8 cellular contexts compared by ENCODE assay signal in the genomic region with DNA sequence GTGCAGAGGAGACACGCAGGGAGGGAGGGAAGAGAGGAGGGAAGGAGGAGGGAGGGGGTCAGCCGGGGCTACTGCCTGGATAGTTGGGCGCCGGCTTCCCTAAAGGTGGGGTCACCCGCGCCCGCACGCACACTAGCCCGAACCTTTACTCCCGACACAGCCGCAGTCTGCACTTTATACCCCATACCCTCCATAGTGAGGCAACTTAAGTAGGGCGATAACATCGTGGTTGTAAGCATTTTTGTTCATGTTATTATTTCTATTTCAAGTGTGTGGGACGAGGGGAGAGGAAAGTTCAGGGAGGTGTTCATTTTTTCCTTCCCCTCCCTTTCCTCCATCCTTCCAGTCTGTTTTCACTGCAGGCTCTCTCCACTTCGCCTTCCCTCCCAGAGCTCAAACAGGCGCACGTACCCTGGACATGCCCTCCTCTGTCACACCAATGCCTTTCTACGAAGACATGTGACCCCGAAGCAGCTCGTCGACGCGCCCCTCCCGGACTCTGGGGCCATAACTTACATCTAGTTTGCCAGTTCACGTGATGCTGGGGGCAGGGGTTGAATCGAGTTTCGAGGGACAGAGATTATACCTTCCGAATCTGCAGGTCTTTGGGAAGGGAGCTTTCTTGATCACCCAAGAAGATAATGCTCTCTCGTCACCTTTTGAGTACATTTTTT. TPM values are rescaled to one million over a fixed set of nuclear protein-coding genes. Genes with fewer than 3 reads are reported as not detected.
A peak's percentile ranks its signal among the peaks of the same experiment; 100 is the strongest.
DNase-seq lines count a peak whose midpoint lies in the region; TF ChIP-seq lines count a peak whose summit lies in the region.

A gene with protein sequence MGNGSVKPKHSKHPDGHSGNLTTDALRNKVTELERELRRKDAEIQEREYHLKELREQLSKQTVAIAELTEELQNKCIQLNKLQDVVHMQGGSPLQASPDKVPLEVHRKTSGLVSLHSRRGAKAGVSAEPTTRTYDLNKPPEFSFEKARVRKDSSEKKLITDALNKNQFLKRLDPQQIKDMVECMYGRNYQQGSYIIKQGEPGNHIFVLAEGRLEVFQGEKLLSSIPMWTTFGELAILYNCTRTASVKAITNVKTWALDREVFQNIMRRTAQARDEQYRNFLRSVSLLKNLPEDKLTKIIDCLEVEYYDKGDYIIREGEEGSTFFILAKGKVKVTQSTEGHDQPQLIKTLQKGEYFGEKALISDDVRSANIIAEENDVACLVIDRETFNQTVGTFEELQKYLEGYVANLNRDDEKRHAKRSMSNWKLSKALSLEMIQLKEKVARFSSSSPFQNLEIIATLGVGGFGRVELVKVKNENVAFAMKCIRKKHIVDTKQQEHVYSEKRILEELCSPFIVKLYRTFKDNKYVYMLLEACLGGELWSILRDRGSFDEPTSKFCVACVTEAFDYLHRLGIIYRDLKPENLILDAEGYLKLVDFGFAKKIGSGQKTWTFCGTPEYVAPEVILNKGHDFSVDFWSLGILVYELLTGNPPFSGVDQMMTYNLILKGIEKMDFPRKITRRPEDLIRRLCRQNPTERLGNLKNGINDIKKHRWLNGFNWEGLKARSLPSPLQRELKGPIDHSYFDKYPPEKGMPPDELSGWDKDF (minus strand): TSS at position 4 of the 674 bp plus-strand sequence. CDS start 10,175 bp downstream, outside the sequence.

- no peak within 1 kb of the TSS for H3K14ac ChIP-seq in mesenchymal stem cell (ENCODE audit: low read length in 2 of 2)

- H4K8ac ChIP-seq in mesenchymal stem cell (ENCODE audit: low read length) = no peak within 1 kb of the TSS

- H3K27ac Mint-ChIP-seq in activated T-cell treated with anti-CD3 and anti-CD28 coated beads, Interleukin-2, amount 50 U/mL, for 24 hours = no peak within 1 kb of the TSS
- peak within 1 kb of the TSS; percentile 52 for H3K27ac Mint-ChIP-seq in type B pancreatic cell

- no peak within 1 kb of the TSS for H3K4ac ChIP-seq in mesenchymal stem cell (ENCODE audit: low read depth in 1 of 2, low read length in 2 of 2)

- no peak for DNase-seq in activated T-cell treated with anti-CD3 and anti-CD28 coated beads, Interleukin-2, amount 50 U/mL, for 24 hours
- no peak for DNase-seq in activated T-cell treated with anti-CD3 and anti-CD28 coated beads for 4 hours
- DNase-seq in breast epithelium (ENCODE audit: low spot score in 2 of 2) = no peak
- DNase-seq in mesenchymal stem cell = no peak
- DNase-seq in type B pancreatic cell (ENCODE audit: extremely low spot score, unreplicated experiment) = no peak
- no peak for DNase-seq in NCI-H526 treated with DMSO at 0.1 percent for 48 hours (lab: John Stamatoyannopoulos, UW)
- DNase-seq in KG1 (lab: John Stamatoyannopoulos, UW) = no peak
- no peak for DNase-seq in cerebellar cortex (ENCODE audit: low spot score)

- no peak for TF ChIP-seq CTCF in breast epithelium (IDR thresholded peaks at IDR 0.05)
- TF ChIP-seq CTCF in type B pancreatic cell (conservative IDR thresholded peaks at IDR 0.05) = no peak

- H3K27me3 Mint-ChIP-seq in activated T-cell treated with anti-CD3 and anti-CD28 coated beads, Interleukin-2, amount 50 U/mL, for 24 hours = peaks cover 59% of the 10 kb centered on the region
- H3K27me3 Mint-ChIP-seq in type B pancreatic cell = peaks cover 33% of the 10 kb centered on the region

- peak within 1 kb of the TSS; percentile 88 for H3K4me2 ChIP-seq in mesenchymal stem cell (ENCODE audit: low read length, poor library complexity, severe bottlenecking)

- H3K27me3 ChIP-seq in breast epithelium (peaks cover 0 to 37% of the 10 kb centered on the region in 2 donors), mesenchymal stem cell (ENCODE audit: control insufficient read depth in 1 of 2, insufficient read depth in 1 of 2, low read length in 2 of 2) (peaks cover 0 to 25% of the 10 kb centered on the region in 2 experiments)

- TF ChIP-seq POLR2A in breast epithelium (IDR thresholded peaks at IDR 0.05) = no peak

- no peak within 1 kb of the TSS for H2BK120ac ChIP-seq in mesenchymal stem cell (ENCODE audit: low read depth, low read length)

- H2BK5ac ChIP-seq in mesenchymal stem cell (ENCODE audit: low read depth, low read length, poor library complexity, severe bottlenecking) = no peak within 1 kb of the TSS

- no peak within 1 kb of the TSS for H3K27ac ChIP-seq in breast epithelium
- no peak within 1 kb of the TSS for H3K27ac ChIP-seq in mesenchymal stem cell (ENCODE audit: low read length, poor library complexity, severe bottlenecking)

- H3K18ac ChIP-seq in mesenchymal stem cell (ENCODE audit: low read depth in 1 of 2, low read length in 2 of 2) = no peak within 1 kb of the TSS

- peak within 1 kb of the TSS; percentile 92 for H3K9ac ChIP-seq in mesenchymal stem cell (ENCODE audit: low read length)

- 5% methylated on average over 14 of the region's 29 CpGs for WGBS in mesenchymal stem cell

- H3K9me3 ChIP-seq in breast epithelium (peaks cover 0 to 5% of the 10 kb centered on the region in 2 donors), mesenchymal stem cell (ENCODE audit: control insufficient read depth, low read length) (no peaks in the 10 kb centered on the region)

- peak within 1 kb of the TSS; percentile 58 for H3K4me3 Mint-ChIP-seq in activated T-cell treated with anti-CD3 and anti-CD28 coated beads, Interleukin-2, amount 50 U/mL, for 24 hours
- H3K4me3 Mint-ChIP-seq in type B pancreatic cell = peak within 1 kb of the TSS; percentile 88

- intact Hi-C loops in breast epithelium (cut with DNase I; ENCODE audit: low total_unique reads) = no loop called here

- no peak within 1 kb of the TSS for H2AK5ac ChIP-seq in mesenchymal stem cell (ENCODE audit: low read length, severe bottlenecking)

- H3K23ac ChIP-seq in mesenchymal stem cell (ENCODE audit: low read length in 2 of 2) = no peak within 1 kb of the TSS

- no peaks in the 10 kb centered on the region for H3K36me3 Mint-ChIP-seq in activated T-cell treated with anti-CD3 and anti-CD28 coated beads, Interleukin-2, amount 50 U/mL, for 24 hours (ENCODE audit: low read depth)
- no peaks in the 10 kb centered on the region for H3K36me3 Mint-ChIP-seq in type B pancreatic cell

- no peak within 1 kb of the TSS for H4K91ac ChIP-seq in mesenchymal stem cell (ENCODE audit: low read length)

- H3K36me3 ChIP-seq in breast epithelium (no peaks in the 10 kb centered on the region), mesenchymal stem cell (ENCODE audit: control insufficient read depth in 1 of 2, insufficient read depth in 2 of 2, low read depth in 1 of 2, low read length in 2 of 2) (peaks cover 0 to 4% of the 10 kb centered on the region in 2 experiments)

- no peak within 1 kb of the TSS for H2BK15ac ChIP-seq in mesenchymal stem cell (ENCODE audit: low read depth, poor library complexity, severe bottlenecking)

- H3K4me3 ChIP-seq in breast epithelium (peak within 1 kb of the TSS; percentile 47 to 63 (median 52)), mesenchymal stem cell (ENCODE audit: insufficient read depth in 1 of 2, low read depth in 1 of 2, low read length in 2 of 2) (peak within 1 kb of the TSS; percentile 66 to 90)

- H3K79me1 ChIP-seq in mesenchymal stem cell (replicated peaks; ENCODE audit: low read length, poor library complexity, severe bottlenecking) = no peaks in the 10 kb centered on the region

- no peak within 1 kb of the TSS for H2BK12ac ChIP-seq in mesenchymal stem cell (ENCODE audit: low read length in 2 of 2)

- peaks cover 13% of the 10 kb centered on the region for H3K4me1 Mint-ChIP-seq in activated T-cell treated with anti-CD3 and anti-CD28 coated beads, Interleukin-2, amount 50 U/mL, for 24 hours (ENCODE audit: low read depth)
- peaks cover 11% of the 10 kb centered on the region for H3K4me1 Mint-ChIP-seq in type B pancreatic cell (ENCODE audit: unreplicated experiment)

- peak within 1 kb of the TSS; percentile 32 for H2AFZ ChIP-seq in mesenchymal stem cell (ENCODE audit: low read depth, low read length)

- H3K9me3 Mint-ChIP-seq in activated T-cell treated with anti-CD3 and anti-CD28 coated beads, Interleukin-2, amount 50 U/mL, for 24 hours = no peaks in the 10 kb centered on the region
- no peaks in the 10 kb centered on the region for H3K9me3 Mint-ChIP-seq in type B pancreatic cell

- H3K4me1 ChIP-seq in breast epithelium (no peaks in the 10 kb centered on the region), mesenchymal stem cell (ENCODE audit: control insufficient read depth, insufficient read depth, low read depth, low read length) (peaks cover 12% of the 10 kb centered on the region)

RNA-seq across cellular contexts. Expression of the gene that starts here (rescaled TPM):
- 1 to 10 TPM; 1.2 to 3.5 (median 1.3) TPM for total RNA-seq in breast epithelium
- polyA plus RNA-seq in mesenchymal stem cell (2013, experiment 1 of 2) = 0.26 TPM
- polyA plus RNA-seq in mesenchymal stem cell (2013, experiment 2 of 2) = 0.18 TPM
- total RNA-seq in type B pancreatic cell (ENCODE audit: low replicate concordance) = 4.2 and 11.9 TPM in 2 replicates
